Comparison of ENCODE assay signal across 1 cellular context in the genomic region with DNA sequence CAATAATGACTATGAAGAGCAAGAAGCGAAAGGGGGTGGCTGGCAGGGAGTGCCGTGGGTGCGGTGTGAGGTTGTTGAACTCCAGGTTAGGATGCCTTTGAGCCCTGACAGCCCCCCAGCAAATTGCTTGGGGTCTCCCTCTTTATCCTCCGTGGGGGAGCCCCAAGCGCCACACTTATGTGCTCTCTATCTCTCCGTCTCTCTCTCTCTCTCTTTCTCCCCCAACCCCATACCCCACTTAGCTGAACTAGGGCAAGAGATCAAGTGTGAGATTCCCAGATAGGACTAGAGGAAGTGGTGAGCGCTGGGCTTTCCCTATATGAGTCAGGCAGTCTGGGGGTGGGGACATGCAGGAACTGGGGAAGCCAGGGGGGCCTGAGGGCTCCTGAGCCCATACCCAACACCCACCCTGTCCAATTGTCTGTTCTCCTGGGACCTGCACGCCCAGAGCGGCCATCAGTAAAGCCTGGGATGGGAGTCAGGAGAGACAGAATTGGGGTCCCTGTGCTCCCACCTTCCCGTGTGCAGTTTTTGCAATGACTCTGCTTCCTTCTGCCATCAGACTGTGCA.
TF ChIP-seq lines count a peak whose summit lies in the region.

No MANE protein-coding gene starts in this region.

TF ChIP-seq in GM23338, 12 proteins besides CTCF, POLR2A, EP300 and RAD21 (continued from another document):
- TF ChIP-seq, protein P1, sequence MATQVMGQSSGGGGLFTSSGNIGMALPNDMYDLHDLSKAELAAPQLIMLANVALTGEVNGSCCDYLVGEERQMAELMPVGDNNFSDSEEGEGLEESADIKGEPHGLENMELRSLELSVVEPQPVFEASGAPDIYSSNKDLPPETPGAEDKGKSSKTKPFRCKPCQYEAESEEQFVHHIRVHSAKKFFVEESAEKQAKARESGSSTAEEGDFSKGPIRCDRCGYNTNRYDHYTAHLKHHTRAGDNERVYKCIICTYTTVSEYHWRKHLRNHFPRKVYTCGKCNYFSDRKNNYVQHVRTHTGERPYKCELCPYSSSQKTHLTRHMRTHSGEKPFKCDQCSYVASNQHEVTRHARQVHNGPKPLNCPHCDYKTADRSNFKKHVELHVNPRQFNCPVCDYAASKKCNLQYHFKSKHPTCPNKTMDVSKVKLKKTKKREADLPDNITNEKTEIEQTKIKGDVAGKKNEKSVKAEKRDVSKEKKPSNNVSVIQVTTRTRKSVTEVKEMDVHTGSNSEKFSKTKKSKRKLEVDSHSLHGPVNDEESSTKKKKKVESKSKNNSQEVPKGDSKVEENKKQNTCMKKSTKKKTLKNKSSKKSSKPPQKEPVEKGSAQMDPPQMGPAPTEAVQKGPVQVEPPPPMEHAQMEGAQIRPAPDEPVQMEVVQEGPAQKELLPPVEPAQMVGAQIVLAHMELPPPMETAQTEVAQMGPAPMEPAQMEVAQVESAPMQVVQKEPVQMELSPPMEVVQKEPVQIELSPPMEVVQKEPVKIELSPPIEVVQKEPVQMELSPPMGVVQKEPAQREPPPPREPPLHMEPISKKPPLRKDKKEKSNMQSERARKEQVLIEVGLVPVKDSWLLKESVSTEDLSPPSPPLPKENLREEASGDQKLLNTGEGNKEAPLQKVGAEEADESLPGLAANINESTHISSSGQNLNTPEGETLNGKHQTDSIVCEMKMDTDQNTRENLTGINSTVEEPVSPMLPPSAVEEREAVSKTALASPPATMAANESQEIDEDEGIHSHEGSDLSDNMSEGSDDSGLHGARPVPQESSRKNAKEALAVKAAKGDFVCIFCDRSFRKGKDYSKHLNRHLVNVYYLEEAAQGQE (IDR thresholded peaks at IDR 0.05; ENCODE audit: unreplicated experiment) = no peak
- TF ChIP-seq, protein P2, sequence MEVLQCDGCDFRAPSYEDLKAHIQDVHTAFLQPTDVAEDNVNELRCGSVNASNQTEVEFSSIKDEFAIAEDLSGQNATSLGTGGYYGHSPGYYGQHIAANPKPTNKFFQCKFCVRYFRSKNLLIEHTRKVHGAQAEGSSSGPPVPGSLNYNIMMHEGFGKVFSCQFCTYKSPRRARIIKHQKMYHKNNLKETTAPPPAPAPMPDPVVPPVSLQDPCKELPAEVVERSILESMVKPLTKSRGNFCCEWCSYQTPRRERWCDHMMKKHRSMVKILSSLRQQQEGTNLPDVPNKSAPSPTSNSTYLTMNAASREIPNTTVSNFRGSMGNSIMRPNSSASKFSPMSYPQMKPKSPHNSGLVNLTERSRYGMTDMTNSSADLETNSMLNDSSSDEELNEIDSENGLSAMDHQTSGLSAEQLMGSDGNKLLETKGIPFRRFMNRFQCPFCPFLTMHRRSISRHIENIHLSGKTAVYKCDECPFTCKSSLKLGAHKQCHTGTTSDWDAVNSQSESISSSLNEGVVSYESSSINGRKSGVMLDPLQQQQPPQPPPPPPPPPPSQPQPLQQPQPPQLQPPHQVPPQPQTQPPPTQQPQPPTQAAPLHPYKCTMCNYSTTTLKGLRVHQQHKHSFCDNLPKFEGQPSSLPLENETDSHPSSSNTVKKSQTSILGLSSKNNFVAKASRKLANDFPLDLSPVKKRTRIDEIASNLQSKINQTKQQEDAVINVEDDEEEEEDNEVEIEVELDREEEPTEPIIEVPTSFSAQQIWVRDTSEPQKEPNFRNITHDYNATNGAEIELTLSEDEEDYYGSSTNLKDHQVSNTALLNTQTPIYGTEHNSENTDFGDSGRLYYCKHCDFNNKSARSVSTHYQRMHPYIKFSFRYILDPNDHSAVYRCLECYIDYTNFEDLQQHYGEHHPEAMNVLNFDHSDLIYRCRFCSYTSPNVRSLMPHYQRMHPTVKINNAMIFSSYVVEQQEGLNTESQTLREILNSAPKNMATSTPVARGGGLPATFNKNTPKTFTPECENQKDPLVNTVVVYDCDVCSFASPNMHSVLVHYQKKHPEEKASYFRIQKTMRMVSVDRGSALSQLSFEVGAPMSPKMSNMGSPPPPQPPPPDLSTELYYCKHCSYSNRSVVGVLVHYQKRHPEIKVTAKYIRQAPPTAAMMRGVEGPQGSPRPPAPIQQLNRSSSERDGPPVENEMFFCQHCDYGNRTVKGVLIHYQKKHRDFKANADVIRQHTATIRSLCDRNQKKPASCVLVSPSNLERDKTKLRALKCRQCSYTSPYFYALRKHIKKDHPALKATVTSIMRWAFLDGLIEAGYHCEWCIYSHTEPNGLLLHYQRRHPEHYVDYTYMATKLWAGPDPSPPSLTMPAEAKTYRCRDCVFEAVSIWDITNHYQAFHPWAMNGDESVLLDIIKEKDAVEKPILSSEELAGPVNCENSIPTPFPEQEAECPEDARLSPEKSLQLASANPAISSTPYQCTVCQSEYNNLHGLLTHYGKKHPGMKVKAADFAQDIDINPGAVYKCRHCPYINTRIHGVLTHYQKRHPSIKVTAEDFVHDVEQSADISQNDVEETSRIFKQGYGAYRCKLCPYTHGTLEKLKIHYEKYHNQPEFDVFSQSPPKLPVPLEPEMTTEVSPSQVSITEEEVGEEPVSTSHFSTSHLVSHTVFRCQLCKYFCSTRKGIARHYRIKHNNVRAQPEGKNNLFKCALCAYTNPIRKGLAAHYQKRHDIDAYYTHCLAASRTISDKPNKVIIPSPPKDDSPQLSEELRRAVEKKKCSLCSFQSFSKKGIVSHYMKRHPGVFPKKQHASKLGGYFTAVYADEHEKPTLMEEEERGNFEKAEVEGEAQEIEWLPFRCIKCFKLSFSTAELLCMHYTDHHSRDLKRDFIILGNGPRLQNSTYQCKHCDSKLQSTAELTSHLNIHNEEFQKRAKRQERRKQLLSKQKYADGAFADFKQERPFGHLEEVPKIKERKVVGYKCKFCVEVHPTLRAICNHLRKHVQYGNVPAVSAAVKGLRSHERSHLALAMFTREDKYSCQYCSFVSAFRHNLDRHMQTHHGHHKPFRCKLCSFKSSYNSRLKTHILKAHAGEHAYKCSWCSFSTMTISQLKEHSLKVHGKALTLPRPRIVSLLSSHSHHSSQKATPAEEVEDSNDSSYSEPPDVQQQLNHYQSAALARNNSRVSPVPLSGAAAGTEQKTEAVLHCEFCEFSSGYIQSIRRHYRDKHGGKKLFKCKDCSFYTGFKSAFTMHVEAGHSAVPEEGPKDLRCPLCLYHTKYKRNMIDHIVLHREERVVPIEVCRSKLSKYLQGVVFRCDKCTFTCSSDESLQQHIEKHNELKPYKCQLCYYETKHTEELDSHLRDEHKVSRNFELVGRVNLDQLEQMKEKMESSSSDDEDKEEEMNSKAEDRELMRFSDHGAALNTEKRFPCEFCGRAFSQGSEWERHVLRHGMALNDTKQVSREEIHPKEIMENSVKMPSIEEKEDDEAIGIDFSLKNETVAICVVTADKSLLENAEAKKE (CRISPR knock-in tag; IDR thresholded peaks at IDR 0.05) = no peak
- no peak for TF ChIP-seq EZH2phosphoT487 (IDR thresholded peaks at IDR 0.05; ENCODE audit: unreplicated experiment)
- no peak for TF ChIP-seq NANOG (IDR thresholded peaks at IDR 0.05; ENCODE audit: borderline replicate concordance)
